In genomic region chr1:110012100-110012499, GRCh38 we compare ENCODE assay signal across 8 cellular contexts. TPM values are rescaled to one million over a fixed set of nuclear protein-coding genes. Genes with fewer than 3 reads are reported as not detected.
DNase-seq lines count a peak whose midpoint lies in the region; ATAC-seq and TF ChIP-seq lines count a peak whose summit lies in the region.

No MANE protein-coding gene starts in this region.

- H3K27me3 Mint-ChIP-seq in central memory CD8-positive, alpha-beta T cell = no peaks in the 10 kb centered on the region

- ATAC-seq in GM19468 (IDR thresholded peaks at IDR 0.05; ENCODE audit: extremely low read depth, unreplicated experiment) = peak; percentile 60
- ATAC-seq in HG03103 (IDR thresholded peaks at IDR 0.05; ENCODE audit: low read depth, unreplicated experiment) = peak; percentile 64
- ATAC-seq in central memory CD8-positive, alpha-beta T cell (replicated peaks; ENCODE audit: extremely low read depth, poor library complexity, severe bottlenecking) = peak; percentile 40
- no peak for ATAC-seq in Right ventricle myocardium superior (ENCODE audit: poor library complexity)
- ATAC-seq in left cardiac atrium = no peak

- peak; percentile 39 for DNase-seq in GM13976 (ENCODE audit: low spot score)
- DNase-seq in central memory CD8-positive, alpha-beta T cell (ENCODE audit: low spot score in 2 of 2) = no peak
- no peak for DNase-seq in Right ventricle myocardium superior
- DNase-seq in effector memory CD4-positive, alpha-beta T cell = no peak
- no peak for DNase-seq in NCI-H2081 (lab: John Stamatoyannopoulos, UW)
- DNase-seq in left cardiac atrium = no peak

- H3K27ac ChIP-seq in effector memory CD4-positive, alpha-beta T cell (ENCODE audit: insufficient read depth, low read length, poor library complexity, severe bottlenecking) = no peak overlapping the region

- no peaks in the 10 kb centered on the region for H3K4me1 ChIP-seq in effector memory CD4-positive, alpha-beta T cell (ENCODE audit: control insufficient read depth, insufficient read depth, low read length, poor library complexity, severe bottlenecking)

- intact Hi-C loops in Right ventricle myocardium superior (cut with DNase I) = no loop called here
- intact Hi-C loops in left cardiac atrium (cut with DNase I) = no loop called here

- H3K9me3 Mint-ChIP-seq in central memory CD8-positive, alpha-beta T cell = no peaks in the 10 kb centered on the region

- in situ Hi-C loops in GM13976 (cut with MboI; ENCODE audit: low sequenced_read_pairs, unreplicated experiment) = no loop called here

- TF ChIP-seq CTCF in GM13976 (IDR thresholded peaks at IDR 0.05; ENCODE audit: borderline replicate concordance, control extremely low read depth, extremely low read depth, insufficient read depth, missing control alignments) = no peak

- no peaks in the 10 kb centered on the region for H3K27me3 ChIP-seq in effector memory CD4-positive, alpha-beta T cell (replicated peaks; ENCODE audit: control insufficient read depth, insufficient read depth, low read length, poor library complexity, severe bottlenecking)

- H3K4me3 ChIP-seq in effector memory CD4-positive, alpha-beta T cell (ENCODE audit: insufficient read depth, low read depth, low read length, poor library complexity, severe bottlenecking) = no peak overlapping the region

- H3K4me3 Mint-ChIP-seq in central memory CD8-positive, alpha-beta T cell = no peak overlapping the region

- H3K36me3 ChIP-seq in effector memory CD4-positive, alpha-beta T cell (ENCODE audit: control insufficient read depth, insufficient read depth, low read length) = peaks cover 57% of the 10 kb centered on the region

- H3K27ac Mint-ChIP-seq in central memory CD8-positive, alpha-beta T cell (ENCODE audit: low read depth) = no peak overlapping the region

- peaks cover 15% of the 10 kb centered on the region for H3K4me1 Mint-ChIP-seq in central memory CD8-positive, alpha-beta T cell

- no peaks in the 10 kb centered on the region for H3K9me3 ChIP-seq in effector memory CD4-positive, alpha-beta T cell (ENCODE audit: control insufficient read depth, low read length)

- peaks cover 48% of the 10 kb centered on the region for H3K36me3 Mint-ChIP-seq in central memory CD8-positive, alpha-beta T cell (ENCODE audit: insufficient read depth)

RNA-seq across cellular contexts. Expression of gene STRIP1, which starts 22.3 kb away (rescaled TPM):
- total RNA-seq in Right ventricle myocardium superior (16.2 TPM), left cardiac atrium (10 to 100 TPM; 18.2 to 19.0 TPM)

RNA-seq across cellular contexts. Expression of gene AHCYL1, which starts 27.5 kb away (rescaled TPM):
- total RNA-seq in Right ventricle myocardium superior = 39.8 TPM
- total RNA-seq in left cardiac atrium = 10 to 100 TPM; 42.9 to 55.7 TPM

RNA-seq across cellular contexts. Expression of gene ALX3, which starts 58.4 kb away (rescaled TPM):
- not detected for total RNA-seq in Right ventricle myocardium superior
- not detected for total RNA-seq in left cardiac atrium

Comparison
In these comparisons a context has a peak if more than half of its experiments do, and no peak if none do; other contexts are left out.
1. ATAC-seq: peak in GM19468 (single experiment), HG03103 (single experiment) and central memory CD8-positive, alpha-beta T cell (single experiment); none in Right ventricle myocardium superior (single experiment) and left cardiac atrium (0 of 2).